In the genomic region with DNA sequence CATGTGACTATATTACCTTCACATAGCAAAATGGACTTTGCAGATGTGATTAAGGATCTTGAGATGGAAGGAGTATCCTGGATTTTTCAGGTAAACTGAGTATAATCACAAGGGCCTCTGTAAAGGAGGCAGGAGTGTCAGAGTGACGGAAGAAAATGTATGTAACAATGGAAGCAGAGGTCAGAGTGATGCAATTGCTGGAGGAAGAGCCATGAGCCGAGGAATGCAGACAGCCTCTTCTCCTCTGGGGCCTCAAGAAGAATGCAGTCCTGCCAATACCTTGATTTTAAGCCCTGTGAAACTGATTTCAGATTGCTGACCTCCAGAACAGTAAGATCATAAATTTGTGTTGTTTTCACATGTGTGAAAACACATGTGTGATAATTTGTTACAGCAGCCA, we compare ENCODE assay signal across 14 cellular contexts. TPM values are rescaled to one million over a fixed set of nuclear protein-coding genes. Genes with fewer than 3 reads are reported as not detected.
DNase-seq lines count a peak whose midpoint lies in the region; ATAC-seq and TF ChIP-seq lines count a peak whose summit lies in the region.
"Had no signal": no experiment of that assay in that cellular context is flagged by ENCODE, and none has a peak within 500 bp of the region (broad histone marks: within the 10 kb centered on the region; RNA-seq: fewer than 3 reads in every experiment).

No MANE protein-coding gene starts in this region.

- intact Hi-C loops in activated CD4-positive, alpha-beta T cell treated with anti-CD3 and anti-CD28 coated beads, Interleukin-2, amount 10 ng/mL, durations not matched to agents 24 days and 14 days (cut with micrococcal nuclease) = no loop called here
- intact Hi-C loops in activated CD8-positive, alpha-beta T cell treated with anti-CD3 and anti-CD28 coated beads for 36 hours (cut with micrococcal nuclease) = no loop called here
- intact Hi-C loops in left ventricle myocardium inferior (cut with micrococcal nuclease) = no loop called here
- intact Hi-C loops in gastrocnemius medialis (cut with DNase I; ENCODE audit: low total_unique reads) = loop anchor here (1.0 to 5.0 kb wide), 3 partner anchors 17 to 1388 kb away; a partner anchor contains a TSS
- intact Hi-C loops in head of caudate nucleus (cut with DNase I) = no loop called here

- peaks cover 80% of the 10 kb centered on the region for H3K4me1 Mint-ChIP-seq in activated CD4-positive, alpha-beta T cell treated with anti-CD3 and anti-CD28 coated beads, Interleukin-2, amount 10 ng/mL, durations not matched to agents 24 days and 14 days
- peaks cover 81% of the 10 kb centered on the region for H3K4me1 Mint-ChIP-seq in activated CD8-positive, alpha-beta T cell treated with anti-CD3 and anti-CD28 coated beads for 36 hours (ENCODE audit: low read depth)

- in situ Hi-C loops in gastrocnemius medialis (cut with MboI; ENCODE audit: low sequenced_read_pairs in 4 of 4) = no loop called here
- in situ Hi-C loops in KBM-7 (cut with MboI; ENCODE audit: low pct_unique_long_range_greater_than_20kb, low sequenced_read_pairs) = no loop called here

- no peaks in the 10 kb centered on the region for H3K27me3 Mint-ChIP-seq in activated CD4-positive, alpha-beta T cell treated with anti-CD3 and anti-CD28 coated beads, Interleukin-2, amount 10 ng/mL, durations not matched to agents 24 days and 14 days
- H3K27me3 Mint-ChIP-seq in activated CD8-positive, alpha-beta T cell treated with anti-CD3 and anti-CD28 coated beads for 36 hours = no peaks in the 10 kb centered on the region

- TF ChIP-seq CTCF in activated CD8-positive, alpha-beta T cell treated with anti-CD3 and anti-CD28 coated beads for 36 hours (IDR thresholded peaks at IDR 0.05) = no peak
- no peak for TF ChIP-seq CTCF in left ventricle myocardium inferior (IDR thresholded peaks at IDR 0.05; ENCODE audit: borderline replicate concordance)
- TF ChIP-seq CTCF in gastrocnemius medialis (IDR thresholded peaks at IDR 0.05 in 4 of 5, conservative IDR thresholded peaks at IDR 0.05 in 1 of 5) = no peak

- POLR2A ChIA-PET in activated CD8-positive, alpha-beta T cell treated with anti-CD3 and anti-CD28 coated beads for 36 hours (lab: Charles Lee) = interaction anchor here (3.9 to 18.9 kb wide), 3 partner anchors 6 to 25 kb away, joined by 61 to 2276 read pairs (median 853); a partner anchor contains a TSS

- no peak overlapping the region for H3K4me3 Mint-ChIP-seq in activated CD4-positive, alpha-beta T cell treated with anti-CD3 and anti-CD28 coated beads, Interleukin-2, amount 10 ng/mL, durations not matched to agents 24 days and 14 days
- no peak overlapping the region for H3K4me3 Mint-ChIP-seq in activated CD8-positive, alpha-beta T cell treated with anti-CD3 and anti-CD28 coated beads for 36 hours

- H3K27ac ChIP-seq in left ventricle myocardium inferior (replicated peaks) (peak overlapping the region; percentile 93), gastrocnemius medialis (peak overlapping the region; percentile 95 to 99 (median 97))
- H3K27ac ChIP-seq: tibial artery had no signal

- no peak for TF ChIP-seq POLR2A in gastrocnemius medialis (IDR thresholded peaks at IDR 0.05)

- H3K36me3 Mint-ChIP-seq in activated CD4-positive, alpha-beta T cell treated with anti-CD3 and anti-CD28 coated beads, Interleukin-2, amount 10 ng/mL, durations not matched to agents 24 days and 14 days (ENCODE audit: low read depth) = peaks cover 65% of the 10 kb centered on the region
- H3K36me3 Mint-ChIP-seq in activated CD8-positive, alpha-beta T cell treated with anti-CD3 and anti-CD28 coated beads for 36 hours (ENCODE audit: low read depth) = peaks cover 80% of the 10 kb centered on the region

- H3K36me3 ChIP-seq in left ventricle myocardium inferior (peaks cover 4% of the 10 kb centered on the region), gastrocnemius medialis (no peaks in the 10 kb centered on the region)

- H3K4me3 ChIP-seq in left ventricle myocardium inferior (no peak overlapping the region), gastrocnemius medialis (no peak overlapping the region)
- H3K4me3 ChIP-seq: GM12878, tibial artery had no signal

- H3K27me3 ChIP-seq in left ventricle myocardium inferior (ENCODE audit: low read depth) (no peaks in the 10 kb centered on the region), gastrocnemius medialis (no peaks in the 10 kb centered on the region)
- H3K27me3 ChIP-seq: tibial artery had no signal

- no peaks in the 10 kb centered on the region for H3K9me3 Mint-ChIP-seq in activated CD4-positive, alpha-beta T cell treated with anti-CD3 and anti-CD28 coated beads, Interleukin-2, amount 10 ng/mL, durations not matched to agents 24 days and 14 days
- no peaks in the 10 kb centered on the region for H3K9me3 Mint-ChIP-seq in activated CD8-positive, alpha-beta T cell treated with anti-CD3 and anti-CD28 coated beads for 36 hours

- no peaks in the 10 kb centered on the region for H3K9me3 ChIP-seq in left ventricle myocardium inferior (replicated peaks)
- no peaks in the 10 kb centered on the region for H3K9me3 ChIP-seq in gastrocnemius medialis
- H3K9me3 ChIP-seq: tibial artery had no signal

- DNase-seq in activated CD4-positive, alpha-beta T cell treated with anti-CD3 and anti-CD28 coated beads, Interleukin-2, amount 10 ng/mL, durations not matched to agents 24 days and 14 days = no peak
- no peak for DNase-seq in activated CD4-positive, alpha-beta T cell treated with anti-CD3 and anti-CD28 coated beads, Interleukin-2, amount 50 U/mL, for 1 hour
- no peak for DNase-seq in activated CD8-positive, alpha-beta T cell treated with anti-CD3 and anti-CD28 coated beads for 36 hours
- DNase-seq in left ventricle myocardium inferior (no peak), gastrocnemius medialis (no peak), occipital lobe (lab: John Stamatoyannopoulos, UW) (no peak), KBM-7 (no peak), head of caudate nucleus (no peak)
- DNase-seq: amygdala, DMS53, NCI-H1417 treated with DMSO at 0.1 percent for 48 hours, NCI-H524 had no signal

- CTCF ChIA-PET in activated CD8-positive, alpha-beta T cell treated with anti-CD3 and anti-CD28 coated beads for 36 hours (lab: Charles Lee) = no interaction called here

- ATAC-seq in activated CD8-positive, alpha-beta T cell treated with anti-CD3 and anti-CD28 coated beads for 36 hours = no peak
- peak; percentile 9 to 11 for ATAC-seq in gastrocnemius medialis
- ATAC-seq: GM12878 had no signal

- H3K27ac Mint-ChIP-seq in activated CD4-positive, alpha-beta T cell treated with anti-CD3 and anti-CD28 coated beads, Interleukin-2, amount 10 ng/mL, durations not matched to agents 24 days and 14 days = peak overlapping the region; percentile 95
- H3K27ac Mint-ChIP-seq in activated CD8-positive, alpha-beta T cell treated with anti-CD3 and anti-CD28 coated beads for 36 hours = peak overlapping the region; percentile 100

- H3K4me1 ChIP-seq in left ventricle myocardium inferior (peaks cover 88% of the 10 kb centered on the region), gastrocnemius medialis (peaks cover 84 to 85% of the 10 kb centered on the region in 2 donors)

RNA-seq across cellular contexts. Expression of a gene that starts 15.1 kb away (rescaled TPM):
- total RNA-seq in activated CD4-positive, alpha-beta T cell treated with anti-CD3 and anti-CD28 coated beads, Interleukin-2, amount 10 ng/mL, durations not matched to agents 24 days and 14 days = 62.9 and 66.0 TPM in 2 replicates
- 100 to 1,000 TPM in 1 of 2 experiments, 10 to 100 TPM in 1; 97.1 to 101 TPM for total RNA-seq in activated CD8-positive, alpha-beta T cell treated with anti-CD3 and anti-CD28 coated beads for 36 hours
- 16.1 TPM for total RNA-seq in left ventricle myocardium inferior
- 1 to 10 TPM; 4.5 to 8.1 (median 7.5) TPM for total RNA-seq in gastrocnemius medialis
- total RNA-seq in occipital lobe = 6.9 TPM

RNA-seq across cellular contexts. Expression of a gene that starts 16.8 kb away (rescaled TPM):
- total RNA-seq in activated CD4-positive, alpha-beta T cell treated with anti-CD3 and anti-CD28 coated beads, Interleukin-2, amount 10 ng/mL, durations not matched to agents 24 days and 14 days = 32.6 and 35.4 TPM in 2 replicates
- 10 to 100 TPM; 37.9 to 41.3 TPM for total RNA-seq in activated CD8-positive, alpha-beta T cell treated with anti-CD3 and anti-CD28 coated beads for 36 hours
- total RNA-seq in left ventricle myocardium inferior (57.2 TPM), gastrocnemius medialis (10 to 100 TPM; 12.6 to 27.4 (median 15.4) TPM), occipital lobe (13.6 TPM)

RNA-seq across cellular contexts. Expression of a gene that starts 27.2 kb away (rescaled TPM):
- 359 and 361 TPM in 2 replicates for total RNA-seq in activated CD4-positive, alpha-beta T cell treated with anti-CD3 and anti-CD28 coated beads, Interleukin-2, amount 10 ng/mL, durations not matched to agents 24 days and 14 days
- 100 to 1,000 TPM; 307 to 308 TPM for total RNA-seq in activated CD8-positive, alpha-beta T cell treated with anti-CD3 and anti-CD28 coated beads for 36 hours
- total RNA-seq in left ventricle myocardium inferior (16.6 TPM), gastrocnemius medialis (10 to 100 TPM in 2 of 4 donors, 1 to 10 TPM in 2; 3.3 to 50.5 (median 20.3) TPM), occipital lobe (0.16 TPM)

RNA-seq across cellular contexts. Expression of a gene that starts 32.6 kb away (rescaled TPM):
- total RNA-seq in activated CD4-positive, alpha-beta T cell treated with anti-CD3 and anti-CD28 coated beads, Interleukin-2, amount 10 ng/mL, durations not matched to agents 24 days and 14 days = 199 and 207 TPM in 2 replicates
- 100 to 1,000 TPM; 204 to 205 TPM for total RNA-seq in activated CD8-positive, alpha-beta T cell treated with anti-CD3 and anti-CD28 coated beads for 36 hours
- total RNA-seq in left ventricle myocardium inferior (359 TPM), gastrocnemius medialis (100 to 1,000 TPM; 235 to 466 (median 387) TPM), occipital lobe (5.5 TPM)
